9 cellular contexts compared by ENCODE assay signal in the genomic region with DNA sequence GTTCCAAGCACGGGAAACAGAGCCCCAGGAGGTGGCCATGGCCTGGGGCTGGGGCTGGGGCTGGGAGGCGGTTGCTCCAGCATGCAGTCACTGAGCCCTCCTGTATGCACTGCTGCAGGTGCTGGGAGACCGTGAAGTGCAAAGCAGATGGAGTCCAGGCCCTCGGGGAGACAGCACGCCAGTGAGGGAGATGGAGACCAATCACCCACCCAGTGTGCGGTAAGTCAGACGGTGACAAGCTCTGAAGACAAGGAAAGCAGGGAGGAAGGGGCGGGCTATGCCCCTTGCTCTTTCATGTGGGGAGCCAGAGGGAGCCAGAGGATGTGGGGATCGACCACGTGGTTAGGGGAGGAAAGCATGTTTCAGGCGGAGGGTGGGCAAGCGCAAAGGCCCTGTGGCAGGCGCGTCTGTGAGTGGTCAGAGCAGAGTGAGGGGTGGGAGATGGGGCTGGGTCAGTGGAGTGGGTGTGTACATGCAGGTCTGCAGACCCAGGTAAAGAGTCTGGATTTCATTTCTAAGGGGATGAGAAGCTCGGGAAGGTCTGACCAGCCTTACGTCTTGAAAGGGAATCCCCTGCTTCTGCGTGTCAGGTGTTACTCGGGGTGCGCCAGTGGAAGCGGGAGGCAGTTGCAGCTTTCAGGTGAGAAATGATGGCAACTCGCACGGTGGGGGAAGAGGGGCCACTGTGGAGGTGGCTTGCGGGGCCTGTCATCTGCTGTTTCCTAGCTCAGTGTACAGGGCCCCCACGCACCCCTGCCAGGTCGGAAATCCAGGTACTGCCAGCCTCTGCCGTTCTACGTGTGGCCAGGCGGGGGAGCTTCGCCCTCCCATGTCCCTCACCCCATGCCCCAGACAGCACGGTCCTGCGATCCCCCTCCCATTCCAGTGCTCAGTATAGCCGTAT. TPM values are rescaled to one million over a fixed set of nuclear protein-coding genes. Genes with fewer than 3 reads are reported as not detected.
DNase-seq lines count a peak whose midpoint lies in the region; ATAC-seq and TF ChIP-seq lines count a peak whose summit lies in the region.
"Had no signal": no experiment of that assay in that cellular context is flagged by ENCODE, and none has a peak within 500 bp of the region (broad histone marks: within the 10 kb centered on the region; RNA-seq: fewer than 3 reads in every experiment).

No MANE protein-coding gene starts in this region.

- H3K4me1 ChIP-seq in endodermal cell (ENCODE audit: control insufficient read depth, insufficient read depth, low read length) (no peaks in the 10 kb centered on the region), osteoblast (ENCODE audit: insufficient read depth, low read length) (no peaks in the 10 kb centered on the region)

- no peak overlapping the region for H3K4me3 Mint-ChIP-seq in activated CD4-positive, alpha-beta T cell treated with anti-CD3 and anti-CD28 coated beads for 36 hours
- peak overlapping the region; percentile 74 for H3K4me3 Mint-ChIP-seq in T-helper 17 cell
- no peak overlapping the region for H3K4me3 Mint-ChIP-seq in endodermal cell

- no peaks in the 10 kb centered on the region for H3K27me3 Mint-ChIP-seq in activated CD4-positive, alpha-beta T cell treated with anti-CD3 and anti-CD28 coated beads for 36 hours
- H3K27me3 Mint-ChIP-seq in T-helper 17 cell (no peaks in the 10 kb centered on the region), endodermal cell (ENCODE audit: insufficient read depth) (no peaks in the 10 kb centered on the region)

- H3K9me3 Mint-ChIP-seq in activated CD4-positive, alpha-beta T cell treated with anti-CD3 and anti-CD28 coated beads for 36 hours (ENCODE audit: low read depth): no peaks in the 10 kb centered on the region
- H3K9me3 Mint-ChIP-seq in endodermal cell: no peaks in the 10 kb centered on the region

- H2AFZ ChIP-seq in osteoblast (ENCODE audit: low read length): no peak overlapping the region

- WGBS in endodermal cell (ENCODE audit: insufficient coverage in 1 of 2, insufficient read length in 1 of 2), 2 experiments: 89 to 91% methylated on average over 17 to 32 of the region's 32 CpGs

- H3K36me3 Mint-ChIP-seq in activated CD4-positive, alpha-beta T cell treated with anti-CD3 and anti-CD28 coated beads for 36 hours (ENCODE audit: low read depth): peaks cover 35% of the 10 kb centered on the region
- no peaks in the 10 kb centered on the region for H3K36me3 Mint-ChIP-seq in T-helper 17 cell (ENCODE audit: low read depth)
- H3K36me3 Mint-ChIP-seq in endodermal cell (ENCODE audit: low read depth): peaks cover 11% of the 10 kb centered on the region

- CTCF ChIA-PET in activated CD4-positive, alpha-beta T cell treated with anti-CD3 and anti-CD28 coated beads for 36 hours (lab: Charles Lee): interaction anchor here (0.6 to 4.1 kb wide), 14 partner anchors 14 to 425 kb away, joined by 3 to 31 read pairs (median 3); no protein-coding TSS in a partner anchor

- no peak overlapping the region for H3K27ac ChIP-seq in endodermal cell (ENCODE audit: low read depth, low read length)
- no peak overlapping the region for H3K27ac ChIP-seq in osteoblast (ENCODE audit: low read depth, low read length)
- H3K27ac ChIP-seq: ovary had no signal

- H3K9me3 ChIP-seq in T-helper 17 cell (ENCODE audit: control insufficient read depth, low read length, poor library complexity, severe bottlenecking): no peaks in the 10 kb centered on the region
- H3K9me3 ChIP-seq in endodermal cell (ENCODE audit: control insufficient read depth, low read length): no peaks in the 10 kb centered on the region
- H3K9me3 ChIP-seq in osteoblast (ENCODE audit: low read depth, low read length): no peaks in the 10 kb centered on the region
- H3K9me3 ChIP-seq: ovary had no signal

- intact Hi-C loops in activated CD4-positive, alpha-beta T cell treated with anti-CD3 and anti-CD28 coated beads for 36 hours (cut with DNase I, micrococcal nuclease): loop anchor here (1.0 to 5.0 kb wide), 3 partner anchors 267 to 295 kb away; no protein-coding TSS in a partner anchor

- no peak overlapping the region for H3K4me3 ChIP-seq in endodermal cell (ENCODE audit: low read length)
- no peak overlapping the region for H3K4me3 ChIP-seq in osteoblast (ENCODE audit: insufficient read depth, low read length)
- H3K4me3 ChIP-seq: ovary had no signal

- H3K27ac Mint-ChIP-seq in activated CD4-positive, alpha-beta T cell treated with anti-CD3 and anti-CD28 coated beads for 36 hours: no peak overlapping the region
- H3K27ac Mint-ChIP-seq in T-helper 17 cell (peak overlapping the region; percentile 79), endodermal cell (peak overlapping the region; percentile 68)

- H4K20me1 ChIP-seq in osteoblast (ENCODE audit: insufficient read depth, low read length): no peaks in the 10 kb centered on the region

- peak; percentile 74 for ATAC-seq in activated CD4-positive, alpha-beta T cell treated with anti-CD3 and anti-CD28 coated beads for 36 hours
- ATAC-seq in T-helper 17 cell (peak; percentile 79), HG03354 (IDR thresholded peaks at IDR 0.05; ENCODE audit: poor library complexity, severe bottlenecking, unreplicated experiment) (no peak)

- peaks cover 26% of the 10 kb centered on the region for H3K4me1 Mint-ChIP-seq in activated CD4-positive, alpha-beta T cell treated with anti-CD3 and anti-CD28 coated beads for 36 hours
- H3K4me1 Mint-ChIP-seq in T-helper 17 cell: peaks cover 18% of the 10 kb centered on the region
- H3K4me1 Mint-ChIP-seq in endodermal cell: no peaks in the 10 kb centered on the region

- no peaks in the 10 kb centered on the region for H3K79me2 ChIP-seq in osteoblast (ENCODE audit: insufficient read depth, low read length)

- H3K9ac ChIP-seq in endodermal cell (ENCODE audit: extremely low read depth, low read length, poor library complexity, severe bottlenecking): no peak overlapping the region

- TF ChIP-seq CTCF in endodermal cell (conservative IDR thresholded peaks at IDR 0.05) (peak; percentile 81), osteoblast (IDR thresholded peaks at IDR 0.05; ENCODE audit: extremely low read depth, low read depth, low read length) (peak; percentile 39)

- DNase-seq in activated CD4-positive, alpha-beta T cell treated with anti-CD3 and anti-CD28 coated beads for 36 hours: peak; percentile 67
- DNase-seq in activated CD4-positive, alpha-beta T cell treated with anti-CD3 and anti-CD28 coated beads for 1 hour: no peak
- DNase-seq in T-helper 17 cell (no peak), endodermal cell (peak; percentile 82), osteoblast (ENCODE audit: insufficient read length, low spot score, missing footprints) (no peak), KG1 (lab: John Stamatoyannopoulos, UW) (no peak), NCI-H128 (lab: John Stamatoyannopoulos, UW; ENCODE audit: unreplicated experiment) (no peak)

- POLR2A ChIA-PET in activated CD4-positive, alpha-beta T cell treated with anti-CD3 and anti-CD28 coated beads for 36 hours (lab: Charles Lee): no interaction called here

- H3K27me3 ChIP-seq in endodermal cell (ENCODE audit: control insufficient read depth, insufficient read depth, low read length, poor library complexity, severe bottlenecking) (no peaks in the 10 kb centered on the region), osteoblast (ENCODE audit: insufficient read depth, low read length) (no peaks in the 10 kb centered on the region)
- H3K27me3 ChIP-seq: ovary had no signal

- H3K4me2 ChIP-seq in osteoblast (ENCODE audit: insufficient read depth, low read length): no peak overlapping the region

- H3K36me3 ChIP-seq in endodermal cell (ENCODE audit: control insufficient read depth, insufficient read depth, low read length): no peaks in the 10 kb centered on the region
- H3K36me3 ChIP-seq in osteoblast (ENCODE audit: insufficient read depth, low read length): peaks cover 2% of the 10 kb centered on the region
- H3K36me3 ChIP-seq: ovary had no signal

RNA-seq across cellular contexts. Expression of gene RRM2, which starts 19.4 kb away (rescaled TPM):
- total RNA-seq in activated CD4-positive, alpha-beta T cell treated with anti-CD3 and anti-CD28 coated beads for 36 hours: 100 to 1,000 TPM; 382 to 469 TPM
- total RNA-seq in T-helper 17 cell (1 to 10 TPM in 1 of 2 donors, under 1 TPM in 1; 0.32 to 1.7 TPM), endodermal cell (100 to 1,000 TPM; 142 to 157 TPM), osteoblast (4.3 and 7.4 TPM in 2 replicates)
- polyA plus RNA-seq in endodermal cell (2013, experiment 1 of 2): 152 TPM
- 130 TPM for polyA plus RNA-seq in endodermal cell (2013, experiment 2 of 2)

Comparison
In these comparisons a context has a peak if more than half of its experiments do, and no peak if none do; other contexts are left out.
1. DNase-seq: peak in activated CD4-positive, alpha-beta T cell treated with anti-CD3 and anti-CD28 coated beads for 36 hours (single experiment) and endodermal cell (single experiment); none in activated CD4-positive, alpha-beta T cell treated with anti-CD3 and anti-CD28 coated beads for 1 hour (single experiment), T-helper 17 cell (0 of 3), osteoblast (single experiment), KG1 (single experiment) and NCI-H128 (single experiment).
2. RNA of gene RRM2, which starts 19.4 kb away (total RNA-seq): 382 to 469 TPM in activated CD4-positive, alpha-beta T cell treated with anti-CD3 and anti-CD28 coated beads for 36 hours and 142 to 157 TPM in endodermal cell; 4.3 to 7.4 TPM in osteoblast and 0.32 to 1.7 TPM in T-helper 17 cell; every median in the first group is over 10 times any median in the second.